8 cellular contexts compared by ENCODE assay signal in genomic region chr17:81927145-81927652, GRCh38. TPM values are rescaled to one million over a fixed set of nuclear protein-coding genes. Genes with fewer than 3 reads are reported as not detected.
DNase-seq lines count a peak whose midpoint lies in the region; ATAC-seq and TF ChIP-seq lines count a peak whose summit lies in the region.

No MANE protein-coding gene starts in this region.

- peak overlapping the region; percentile 94 for H2BK15ac ChIP-seq in mesenchymal stem cell (ENCODE audit: low read depth, poor library complexity, severe bottlenecking)

- peak overlapping the region; percentile 35 for H4K91ac ChIP-seq in mesenchymal stem cell (ENCODE audit: low read length)

- no peak for TF ChIP-seq POLR2A in body of pancreas (IDR thresholded peaks at IDR 0.05)

- H3K27ac ChIP-seq in body of pancreas (peak overlapping the region; percentile 89 to 98 (median 96)), mesenchymal stem cell (ENCODE audit: low read length, poor library complexity, severe bottlenecking) (no peak overlapping the region)

- peak; percentile 2 for ATAC-seq in HG03460 (IDR thresholded peaks at IDR 0.05; ENCODE audit: unreplicated experiment)
- peak; percentile 0 for ATAC-seq in body of pancreas

- H3K4ac ChIP-seq in mesenchymal stem cell (ENCODE audit: low read depth in 1 of 2, low read length in 2 of 2), result peak overlapping the region; percentile 42 to 94

- peak; percentile 38 for DNase-seq in stimulated activated CD4-positive, alpha-beta T cell treated with anti-CD3 and anti-CD28 coated beads, Interleukin-2, amount 100 ng/mL, for 4 hours (ENCODE audit: low read depth)
- DNase-seq in stimulated activated CD4-positive, alpha-beta T cell treated with anti-CD3 and anti-CD28 coated beads, Interleukin-2, amount 100 ng/mL, for 24 hours, result no peak
- DNase-seq in body of pancreas (no peak), mesenchymal stem cell (no peak), NCI-H1105 (lab: John Stamatoyannopoulos, UW) (no peak), NCI-H2227 treated with DMSO at 0.1 percent for 48 hours (lab: John Stamatoyannopoulos, UW) (no peak), HuH-7 (ENCODE audit: low spot score) (no peak)

- 1% methylated on average over 26 of the region's 80 CpGs; no CpG with 5 or more reads in 1 of the 2 donors for WGBS in body of pancreas, 2 donors
- WGBS in mesenchymal stem cell, result 2% methylated on average over 31 of the region's 80 CpGs

- H2AFZ ChIP-seq in mesenchymal stem cell (ENCODE audit: low read depth, low read length), result no peak overlapping the region

- peak overlapping the region; percentile 24 to 78 for H3K23ac ChIP-seq in mesenchymal stem cell (ENCODE audit: low read length in 2 of 2)

- H2BK5ac ChIP-seq in mesenchymal stem cell (ENCODE audit: low read depth, low read length, poor library complexity, severe bottlenecking), result peak overlapping the region; percentile 94

- peaks cover 51% of the 10 kb centered on the region for H3K4me1 ChIP-seq in body of pancreas
- peaks cover 63% of the 10 kb centered on the region for H3K4me1 ChIP-seq in mesenchymal stem cell (ENCODE audit: control insufficient read depth, insufficient read depth, low read depth, low read length)

- H3K9me3 ChIP-seq in body of pancreas (no peaks in the 10 kb centered on the region), mesenchymal stem cell (ENCODE audit: control insufficient read depth, low read length) (no peaks in the 10 kb centered on the region)

- intact Hi-C loops in body of pancreas (cut with DNase I), result no loop called here

- no peak overlapping the region for H2BK12ac ChIP-seq in mesenchymal stem cell (ENCODE audit: low read length in 2 of 2)

- H3K4me3 ChIP-seq in body of pancreas, result peak overlapping the region; percentile 85 to 98
- peak overlapping the region; percentile 85 to 88 for H3K4me3 ChIP-seq in mesenchymal stem cell (ENCODE audit: insufficient read depth in 1 of 2, low read depth in 1 of 2, low read length in 2 of 2)

- peaks cover 6% of the 10 kb centered on the region for H3K79me1 ChIP-seq in mesenchymal stem cell (replicated peaks; ENCODE audit: low read length, poor library complexity, severe bottlenecking)

- peak overlapping the region; percentile 42 for H4K8ac ChIP-seq in mesenchymal stem cell (ENCODE audit: low read length)

- peak overlapping the region; percentile 86 to 87 for H3K18ac ChIP-seq in mesenchymal stem cell (ENCODE audit: low read depth in 1 of 2, low read length in 2 of 2)

- no peak overlapping the region for H2AK5ac ChIP-seq in mesenchymal stem cell (ENCODE audit: low read length, severe bottlenecking)

- peak overlapping the region; percentile 90 for H2BK120ac ChIP-seq in mesenchymal stem cell (ENCODE audit: low read depth, low read length)

- H3K14ac ChIP-seq in mesenchymal stem cell (ENCODE audit: low read length in 2 of 2), result peak overlapping the region; percentile 65 to 76

- H3K27me3 ChIP-seq in body of pancreas (no peaks in the 10 kb centered on the region), mesenchymal stem cell (ENCODE audit: control insufficient read depth in 1 of 2, insufficient read depth in 1 of 2, low read length in 2 of 2) (peaks cover 0 to 13% of the 10 kb centered on the region in 2 experiments)

- peak overlapping the region; percentile 88 for H3K4me2 ChIP-seq in mesenchymal stem cell (ENCODE audit: low read length, poor library complexity, severe bottlenecking)

- H3K36me3 ChIP-seq in body of pancreas (replicated peaks in 1 of 2; ENCODE audit: insufficient read depth in 1 of 2, low read depth in 2 of 2) (no peaks in the 10 kb centered on the region), mesenchymal stem cell (ENCODE audit: control insufficient read depth in 1 of 2, insufficient read depth in 2 of 2, low read depth in 1 of 2, low read length in 2 of 2) (peaks cover 7 to 23% of the 10 kb centered on the region in 2 experiments)

- H3K9ac ChIP-seq in mesenchymal stem cell (ENCODE audit: low read length), result peak overlapping the region; percentile 96

- TF ChIP-seq CTCF in body of pancreas (IDR thresholded peaks at IDR 0.05), result no peak

RNA-seq across cellular contexts. Expression of gene MAFG, which starts 0.3 kb away (rescaled TPM):
- 10 to 100 TPM in 1 of 2 donors, 1 to 10 TPM in 1; 8.3 to 14.5 TPM for total RNA-seq in body of pancreas
- polyA plus RNA-seq in mesenchymal stem cell (2013, experiment 1 of 2), result 27.1 TPM
- 27.7 TPM for polyA plus RNA-seq in mesenchymal stem cell (2013, experiment 2 of 2)

RNA-seq across cellular contexts. Expression of gene SIRT7, which starts 9.2 kb away (rescaled TPM):
- 10 to 100 TPM; 23.9 to 48.5 TPM for total RNA-seq in body of pancreas
- polyA plus RNA-seq in mesenchymal stem cell (2013, experiment 1 of 2), result 9.5 TPM
- polyA plus RNA-seq in mesenchymal stem cell (2013, experiment 2 of 2), result 8.5 TPM

RNA-seq across cellular contexts. Expression of gene PYCR1, which starts 9.9 kb away (rescaled TPM):
- 10 to 100 TPM; 38.2 to 54.2 TPM for total RNA-seq in body of pancreas
- polyA plus RNA-seq in mesenchymal stem cell (2013, experiment 1 of 2), result 95.7 TPM
- polyA plus RNA-seq in mesenchymal stem cell (2013, experiment 2 of 2), result 94.0 TPM

RNA-seq across cellular contexts. Expression of gene PCYT2, which starts 16.0 kb away (rescaled TPM):
- total RNA-seq in body of pancreas, result 10 to 100 TPM; 13.0 to 25.1 TPM
- 50.1 TPM for polyA plus RNA-seq in mesenchymal stem cell (2013, experiment 1 of 2)
- polyA plus RNA-seq in mesenchymal stem cell (2013, experiment 2 of 2), result 48.6 TPM

RNA-seq across cellular contexts. Expression of gene MYADML2, which starts 19.8 kb away (rescaled TPM):
- total RNA-seq in body of pancreas, result not detected
- polyA plus RNA-seq in mesenchymal stem cell (2013, experiment 1 of 2), result not detected
- not detected for polyA plus RNA-seq in mesenchymal stem cell (2013, experiment 2 of 2)
